Comparison of ENCODE assay signal across 16 cellular contexts in the genomic region with DNA sequence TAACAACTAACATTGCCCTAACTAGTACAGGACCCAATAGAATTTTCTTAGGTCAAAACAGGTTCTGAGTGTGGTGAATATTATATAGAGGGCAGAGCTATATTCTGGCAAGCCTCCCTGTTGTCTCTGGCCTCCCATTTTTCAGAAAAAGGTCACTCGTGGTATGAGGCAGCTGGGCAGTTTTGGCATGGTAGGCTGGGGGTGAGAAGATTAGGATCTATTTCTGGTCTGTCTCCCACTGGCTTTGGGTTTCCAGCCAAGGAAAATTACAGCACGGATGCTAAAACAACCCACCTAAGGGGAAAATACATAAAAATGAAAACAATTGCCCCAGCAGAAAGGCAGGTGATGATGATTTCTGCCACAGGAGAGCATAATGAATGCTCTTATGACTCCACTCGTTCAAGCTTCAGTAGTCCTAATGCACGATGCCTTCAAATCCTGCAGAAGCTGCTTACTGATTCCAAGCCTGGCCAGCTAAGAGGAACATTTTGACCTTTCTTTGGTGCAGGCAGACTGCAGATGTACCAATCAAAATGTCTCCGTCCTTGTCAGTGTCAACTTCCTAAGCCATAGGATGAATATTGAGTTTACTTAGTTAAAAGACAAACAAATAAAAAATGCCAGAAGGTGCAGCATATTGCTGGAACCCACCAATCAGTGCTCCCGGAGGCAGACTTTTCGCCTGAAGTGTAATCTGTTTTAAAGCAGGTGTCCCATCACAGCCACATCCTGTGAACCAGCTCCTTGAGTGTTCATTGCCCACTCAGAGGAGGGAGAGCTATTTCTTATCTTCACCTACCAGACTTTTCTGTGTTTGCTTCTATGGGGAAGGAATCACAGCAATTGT.
DNase-seq lines count a peak whose midpoint lies in the region; ATAC-seq and TF ChIP-seq lines count a peak whose summit lies in the region.
"Had no signal": no experiment of that assay in that cellular context is flagged by ENCODE, and none has a peak within 500 bp of the region (broad histone marks: within the 10 kb centered on the region; RNA-seq: fewer than 3 reads in every experiment).

No MANE protein-coding gene starts in this region.

- H3K9me3 ChIP-seq in esophagus muscularis mucosa = peaks cover 0 to 7% (median 1%) of the 10 kb centered on the region in 4 donors

- DNase-seq in NCI-H1417 (lab: John Stamatoyannopoulos, UW) (peak in 2 of 3 experiments; percentile 23 to 75), NCI-H1417 treated with DMSO at 0.1 percent for 48 hours (lab: John Stamatoyannopoulos, UW) (no peak), NCI-H1092 treated with DMSO at 0.1 percent for 48 hours (lab: John Stamatoyannopoulos, UW) (peak; percentile 79), NCI-H774 (lab: John Stamatoyannopoulos, UW) (peak; percentile 59), esophagus muscularis mucosa (ENCODE audit: extremely low spot score) (peak; percentile 53)
- DNase-seq: DMS 273 treated with DMSO at 0.1 percent for 48 hours, GF-D8, KG1, MV-4-11, NCI-H446 treated with DMSO at 0.1 percent for 48 hours, T-helper 1 cell had no signal

- no peaks in the 10 kb centered on the region for H3K36me3 ChIP-seq in esophagus muscularis mucosa

- TF ChIP-seq EP300 in esophagus muscularis mucosa (IDR thresholded peaks at IDR 0.05) = no peak

- H3K27me3 ChIP-seq in esophagus muscularis mucosa = no peaks in the 10 kb centered on the region

- no peak for ATAC-seq in GM18868 (IDR thresholded peaks at IDR 0.05; ENCODE audit: unreplicated experiment)
- no peak for ATAC-seq in GM21423 (IDR thresholded peaks at IDR 0.05; ENCODE audit: unreplicated experiment)
- ATAC-seq in GM21360 (IDR thresholded peaks at IDR 0.05; ENCODE audit: unreplicated experiment) = no peak
- ATAC-seq: GM12878 had no signal

- no peaks in the 10 kb centered on the region for H3K4me1 ChIP-seq in esophagus muscularis mucosa

- H3K4me3 ChIP-seq in esophagus muscularis mucosa = no peak overlapping the region
- H3K4me3 ChIP-seq: GM12878 had no signal

- intact Hi-C loops in esophagus muscularis mucosa (cut with DNase I) = no loop called here

- TF ChIP-seq POLR2A in esophagus muscularis mucosa (IDR thresholded peaks at IDR 0.05; ENCODE audit: low read depth) = no peak

- 62% methylated on average over 7 of the region's 7 CpGs for WGBS in esophagus muscularis mucosa

- no peak for TF ChIP-seq CTCF in esophagus muscularis mucosa (IDR thresholded peaks at IDR 0.05)

- H3K27ac ChIP-seq in esophagus muscularis mucosa (replicated peaks in 1 of 4) = no peak overlapping the region
- H3K27ac ChIP-seq: 22Rv1 had no signal
